Comparison of ENCODE assay signal across 8 cellular contexts in the genomic region with DNA sequence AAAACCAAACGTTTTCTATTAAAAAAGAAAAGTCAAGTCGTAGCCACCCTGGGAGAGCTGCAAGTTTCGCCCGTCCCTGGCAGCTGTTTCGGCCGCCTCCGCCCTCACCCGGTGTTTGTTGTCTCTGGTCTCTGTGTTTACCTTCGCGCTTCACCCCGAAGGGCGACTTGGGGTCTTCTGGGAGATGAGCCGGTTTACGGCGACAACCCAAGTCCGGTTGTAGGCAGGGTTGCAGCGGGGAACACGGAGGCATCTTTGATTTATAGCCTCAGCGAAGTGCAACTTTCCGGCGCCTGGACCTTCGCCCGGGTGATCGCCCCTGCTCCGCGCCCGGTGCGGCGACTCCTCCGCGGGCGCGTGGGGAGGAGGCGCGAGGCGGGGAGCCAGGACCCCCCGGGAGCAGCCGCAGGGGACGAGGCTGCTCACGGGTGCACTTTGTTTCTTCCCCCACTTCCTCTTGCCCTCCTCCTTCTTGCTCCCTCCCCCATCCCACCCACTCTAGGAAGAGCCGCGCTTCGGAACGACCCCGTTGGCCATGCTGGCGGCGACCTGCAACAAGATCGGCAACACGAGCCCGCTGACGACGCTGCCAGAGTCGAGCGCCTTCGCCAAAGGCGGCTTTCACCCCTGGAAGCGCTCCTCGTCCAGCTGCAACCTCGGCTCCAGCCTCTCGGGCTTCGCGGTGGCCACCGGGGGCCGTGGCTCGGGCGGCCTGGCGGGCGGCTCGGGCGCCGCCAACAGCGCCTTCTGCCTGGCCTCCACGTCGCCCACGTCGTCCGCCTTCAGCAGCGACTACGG. TPM values are rescaled to one million over a fixed set of nuclear protein-coding genes. Genes with fewer than 3 reads are reported as not detected.
DNase-seq lines count a peak whose midpoint lies in the region; ATAC-seq, FAIRE-seq and TF ChIP-seq lines count a peak whose summit lies in the region.

No MANE protein-coding gene starts in this region.

- no peak overlapping the region for H3K9ac ChIP-seq in keratinocyte (ENCODE audit: control insufficient read depth, extremely low read depth, insufficient read depth, low read length)

- peak overlapping the region; percentile 81 for H3K27ac Mint-ChIP-seq in activated T-helper 1 cell treated with anti-CD3 and anti-CD28 coated beads, Interleukin-12 subunit alpha, Interleukin-12 subunit beta, Interleukin-2, Interleukin-4 antibody, amounts not matched to agents 30 ng/mL and 10 ng/mL and 1 ng/mL, durations not matched to agents 14 hours and 24 hours and 36 hours

- dilution Hi-C loops in keratinocyte (cut with MboI; ENCODE audit: extremely low pct_ligation_motif_present, low sequenced_read_pairs): no loop called here

- no peak for FAIRE-seq in keratinocyte (lab: Jason Lieb, UNC)

- H3K4me3 ChIP-seq in keratinocyte (ENCODE audit: control insufficient read depth in 2 of 3, extremely low read depth in 1 of 3, insufficient read depth in 2 of 3, low read depth in 1 of 3, low read length in 3 of 3) (peak overlapping the region; percentile 21 to 48 (median 36)), aorta (ENCODE audit: low read length in 2 of 2) (peak overlapping the region in 1 of 2 donors; percentile 15)

- no peaks in the 10 kb centered on the region for H3K9me3 Mint-ChIP-seq in activated T-helper 1 cell treated with anti-CD3 and anti-CD28 coated beads, Interleukin-12 subunit alpha, Interleukin-12 subunit beta, Interleukin-2, Interleukin-4 antibody, amounts not matched to agents 30 ng/mL and 10 ng/mL and 1 ng/mL, durations not matched to agents 14 hours and 24 hours and 36 hours

- ATAC-seq in HG02885 (IDR thresholded peaks at IDR 0.05; ENCODE audit: poor library complexity, unreplicated experiment) (peak; percentile 18), aorta (ENCODE audit: low FRiP score) (peak; percentile 19)

- H3K4me2 ChIP-seq in keratinocyte (ENCODE audit: control insufficient read depth, extremely low read depth, insufficient read depth, low read depth, low read length): peak overlapping the region; percentile 59

- DNase-seq in Daoy (ENCODE audit: low read depth): peak; percentile 70
- DNase-seq in activated T-helper 1 cell treated with anti-CD3 and anti-CD28 coated beads, Interleukin-12 subunit alpha, Interleukin-12 subunit beta, Interleukin-2, Interleukin-4 antibody, amounts not matched to agents 30 ng/mL and 10 ng/mL and 1 ng/mL, durations not matched to agents 14 hours and 24 hours and 36 hours (ENCODE audit: low spot score): no peak
- DNase-seq in keratinocyte (ENCODE audit: low read depth, low spot score): no peak
- peak in 1 of 2 donors; percentile 43 for DNase-seq in aorta
- DNase-seq in NK-92 (lab: John Stamatoyannopoulos, UW; ENCODE audit: unreplicated experiment): no peak
- no peak for DNase-seq in NCI-H187 (lab: John Stamatoyannopoulos, UW)
- DNase-seq in COLO829 (ENCODE audit: low spot score): no peak

- no peak overlapping the region for H3K27ac ChIP-seq in keratinocyte (ENCODE audit: control insufficient read depth, insufficient read depth, low read length)
- H3K27ac ChIP-seq in aorta (ENCODE audit: low read depth in 1 of 2, low read length in 2 of 2): no peak overlapping the region

- peaks cover 71% of the 10 kb centered on the region for H3K27me3 Mint-ChIP-seq in activated T-helper 1 cell treated with anti-CD3 and anti-CD28 coated beads, Interleukin-12 subunit alpha, Interleukin-12 subunit beta, Interleukin-2, Interleukin-4 antibody, amounts not matched to agents 30 ng/mL and 10 ng/mL and 1 ng/mL, durations not matched to agents 14 hours and 24 hours and 36 hours (ENCODE audit: insufficient read depth)

- peaks cover 3% of the 10 kb centered on the region for H4K20me1 ChIP-seq in keratinocyte (ENCODE audit: control insufficient read depth, extremely low read depth, insufficient read depth, low read length)

- H3K9me3 ChIP-seq in keratinocyte (ENCODE audit: control insufficient read depth, low read depth, low read length) (no peaks in the 10 kb centered on the region), aorta (ENCODE audit: control insufficient read depth, low read length) (no peaks in the 10 kb centered on the region)

- peaks cover 11% of the 10 kb centered on the region for H3K4me1 ChIP-seq in keratinocyte (ENCODE audit: control insufficient read depth, extremely low read depth, insufficient read depth, low read length)
- no peaks in the 10 kb centered on the region for H3K4me1 ChIP-seq in aorta (ENCODE audit: control insufficient read depth in 1 of 2, insufficient read depth in 2 of 2, low read length in 2 of 2)

- 2 to 3% methylated on average over 59 to 79 of the region's 79 CpGs for WGBS in aorta, 2 donors

- no peaks in the 10 kb centered on the region for H3K9me1 ChIP-seq in keratinocyte (ENCODE audit: control insufficient read depth, extremely low read depth, insufficient read depth, low read length)

- no peaks in the 10 kb centered on the region for H3K36me3 Mint-ChIP-seq in activated T-helper 1 cell treated with anti-CD3 and anti-CD28 coated beads, Interleukin-12 subunit alpha, Interleukin-12 subunit beta, Interleukin-2, Interleukin-4 antibody, amounts not matched to agents 30 ng/mL and 10 ng/mL and 1 ng/mL, durations not matched to agents 14 hours and 24 hours and 36 hours (ENCODE audit: low read depth)

- intact Hi-C loops in activated T-helper 1 cell treated with anti-CD3 and anti-CD28 coated beads, Interleukin-12 subunit alpha, Interleukin-12 subunit beta, Interleukin-2, Interleukin-4 antibody, amounts not matched to agents 30 ng/mL and 10 ng/mL and 1 ng/mL, durations not matched to agents 14 hours and 24 hours and 36 hours (cut with micrococcal nuclease): loop anchor here (2.0 kb wide), 1 partner anchor 1743 kb away; no protein-coding TSS in a partner anchor
- intact Hi-C loops in aorta (cut with DNase I): loop anchor here in 1 of 2 donors (10.0 kb wide), 1 partner anchor 1749 kb away; a partner anchor contains a TSS

- H3K27me3 ChIP-seq in keratinocyte (ENCODE audit: control insufficient read depth, extremely low read depth, insufficient read depth, low read length) (peaks cover 98% of the 10 kb centered on the region), aorta (ENCODE audit: control insufficient read depth in 1 of 2, insufficient read depth in 2 of 2, low read length in 1 of 2) (peaks cover 0 to 3% of the 10 kb centered on the region in 2 donors)

- no peak for TF ChIP-seq CTCF in keratinocyte (optimal IDR thresholded peaks at IDR 0.05 in 1 of 3, IDR thresholded peaks at IDR 0.05 in 1 of 3, conservative IDR thresholded peaks at IDR 0.05 in 1 of 3; ENCODE audit: extremely low read depth in 1 of 3, insufficient read depth in 2 of 3, low read length in 3 of 3)

- H3K4me3 Mint-ChIP-seq in activated T-helper 1 cell treated with anti-CD3 and anti-CD28 coated beads, Interleukin-12 subunit alpha, Interleukin-12 subunit beta, Interleukin-2, Interleukin-4 antibody, amounts not matched to agents 30 ng/mL and 10 ng/mL and 1 ng/mL, durations not matched to agents 14 hours and 24 hours and 36 hours: peak overlapping the region; percentile 53

- H2AFZ ChIP-seq in keratinocyte (ENCODE audit: control insufficient read depth, low read length): peak overlapping the region; percentile 49

- peaks cover 29% of the 10 kb centered on the region for H3K4me1 Mint-ChIP-seq in activated T-helper 1 cell treated with anti-CD3 and anti-CD28 coated beads, Interleukin-12 subunit alpha, Interleukin-12 subunit beta, Interleukin-2, Interleukin-4 antibody, amounts not matched to agents 30 ng/mL and 10 ng/mL and 1 ng/mL, durations not matched to agents 14 hours and 24 hours and 36 hours (ENCODE audit: low read depth)

- H3K79me2 ChIP-seq in keratinocyte (ENCODE audit: control insufficient read depth, insufficient read depth, low read length): no peaks in the 10 kb centered on the region

- H3K36me3 ChIP-seq in keratinocyte (ENCODE audit: control insufficient read depth in 2 of 2, extremely low read depth in 1 of 2, insufficient read depth in 2 of 2, low read length in 2 of 2) (no peaks in the 10 kb centered on the region), aorta (ENCODE audit: control insufficient read depth in 1 of 2, insufficient read depth in 2 of 2, low read length in 1 of 2) (no peaks in the 10 kb centered on the region)

RNA-seq across cellular contexts. Expression of a gene that starts 1.1 kb away (rescaled TPM):
- total RNA-seq in Daoy (2014; rRNA removed; shearing (Covaris generic)): 0.24 and 0.69 TPM in 2 replicates
- not detected in 2 replicates for total RNA-seq in activated T-helper 1 cell treated with anti-CD3 and anti-CD28 coated beads, Interleukin-12 subunit alpha, Interleukin-12 subunit beta, Interleukin-2, Interleukin-4 antibody, amounts not matched to agents 30 ng/mL and 10 ng/mL and 1 ng/mL, durations not matched to agents 14 hours and 24 hours and 36 hours
- polyA plus RNA-seq in keratinocyte (not detected in 3 replicates), aorta (under 1 TPM in 1 of 2 donors, not detected in 1; 0.23 TPM)
- polyA plus RNA-seq in keratinocyte (2011; ENCODE audit: low read depth): not detected
- polyA plus RNA-seq in keratinocyte (2011; cell fraction: cytosol; rRNA removed): not detected in 2 replicates
- not detected in 2 replicates for polyA plus RNA-seq in keratinocyte (2011; cell fraction: nucleus; rRNA removed)
- polyA plus RNA-seq in keratinocyte (2012; ENCODE audit: low replicate concordance): not detected in 2 replicates
- not detected in 3 replicates for polyA minus RNA-seq in keratinocyte
- not detected for polyA minus RNA-seq in keratinocyte (2011; cell fraction: cytosol; rRNA and poly(A)+ RNA removed)
- polyA minus RNA-seq in keratinocyte (2011; cell fraction: nucleus; rRNA and poly(A)+ RNA removed): not detected in 2 replicates
- total RNA-seq in aorta: not detected

RNA-seq across cellular contexts. Expression of a gene that starts 59.7 kb away (rescaled TPM):
- 20.3 and 22.6 TPM in 2 replicates for total RNA-seq in Daoy (2014; rRNA removed; shearing (Covaris generic))
- 14.0 and 19.8 TPM in 2 replicates for total RNA-seq in activated T-helper 1 cell treated with anti-CD3 and anti-CD28 coated beads, Interleukin-12 subunit alpha, Interleukin-12 subunit beta, Interleukin-2, Interleukin-4 antibody, amounts not matched to agents 30 ng/mL and 10 ng/mL and 1 ng/mL, durations not matched to agents 14 hours and 24 hours and 36 hours
- 12.8 to 18.6 TPM (median 13.9 TPM) in 3 replicates for polyA plus RNA-seq in keratinocyte
- polyA plus RNA-seq in keratinocyte (2011; ENCODE audit: low read depth): 20.1 TPM
- polyA plus RNA-seq in keratinocyte (2011; cell fraction: cytosol; rRNA removed): 14.7 and 23.7 TPM in 2 replicates
- polyA plus RNA-seq in keratinocyte (2011; cell fraction: nucleus; rRNA removed): 12.7 and 16.9 TPM in 2 replicates
- 14.2 and 14.8 TPM in 2 replicates for polyA plus RNA-seq in keratinocyte (2012; ENCODE audit: low replicate concordance)
- 1.9 to 8.4 TPM (median 7.0 TPM) in 3 replicates for polyA minus RNA-seq in keratinocyte
- 7.3 TPM for polyA minus RNA-seq in keratinocyte (2011; cell fraction: cytosol; rRNA and poly(A)+ RNA removed)
- polyA minus RNA-seq in keratinocyte (2011; cell fraction: nucleus; rRNA and poly(A)+ RNA removed): 6.2 and 11.9 TPM in 2 replicates
- 10 to 100 TPM; 13.9 to 22.6 TPM for total RNA-seq in aorta
- 10 to 100 TPM; 12.7 to 19.3 TPM for polyA plus RNA-seq in aorta
